Comparison of ENCODE assay signal across 8 cellular contexts in the genomic region with DNA sequence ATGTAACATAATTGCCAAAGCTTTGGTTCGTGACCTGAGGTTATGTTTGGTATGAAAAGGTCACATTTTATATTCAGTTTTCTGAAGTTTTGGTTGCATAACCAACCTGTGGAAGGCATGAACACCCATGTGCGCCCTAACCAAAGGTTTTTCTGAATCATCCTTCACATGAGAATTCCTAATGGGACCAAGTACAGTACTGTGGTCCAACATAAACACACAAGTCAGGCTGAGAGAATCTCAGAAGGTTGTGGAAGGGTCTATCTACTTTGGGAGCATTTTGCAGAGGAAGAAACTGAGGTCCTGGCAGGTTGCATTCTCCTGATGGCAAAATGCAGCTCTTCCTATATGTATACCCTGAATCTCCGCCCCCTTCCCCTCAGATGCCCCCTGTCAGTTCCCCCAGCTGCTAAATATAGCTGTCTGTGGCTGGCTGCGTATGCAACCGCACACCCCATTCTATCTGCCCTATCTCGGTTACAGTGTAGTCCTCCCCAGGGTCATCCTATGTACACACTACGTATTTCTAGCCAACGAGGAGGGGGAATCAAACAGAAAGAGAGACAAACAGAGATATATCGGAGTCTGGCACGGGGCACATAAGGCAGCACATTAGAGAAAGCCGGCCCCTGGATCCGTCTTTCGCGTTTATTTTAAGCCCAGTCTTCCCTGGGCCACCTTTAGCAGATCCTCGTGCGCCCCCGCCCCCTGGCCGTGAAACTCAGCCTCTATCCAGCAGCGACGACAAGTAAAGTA. TPM values are rescaled to one million over a fixed set of nuclear protein-coding genes. Genes with fewer than 3 reads are reported as not detected.
DNase-seq lines count a peak whose midpoint lies in the region; ATAC-seq and TF ChIP-seq lines count a peak whose summit lies in the region.

No MANE protein-coding gene starts in this region.

- CTCF ChIA-PET in mammary epithelial cell (lab: Charles Lee; ENCODE audit: low non-redundant PET), result no interaction called here

- peaks cover 38% of the 10 kb centered on the region for H3K27me3 Mint-ChIP-seq in activated T-cell treated with anti-CD3 and anti-CD28 coated beads, Interleukin-2, amount 50 U/mL, for 4 hours (ENCODE audit: low read depth)

- dilution Hi-C loops in mammary epithelial cell (cut with HindIII; ENCODE audit: low sequenced_read_pairs), result no loop called here

- H2AFZ ChIP-seq in mammary epithelial cell (ENCODE audit: low read depth, low read length), result peak overlapping the region; percentile 57

- no peaks in the 10 kb centered on the region for H3K79me1 ChIP-seq in mesendoderm (ENCODE audit: low read length)

- in situ Hi-C loops in mammary epithelial cell (cut with MboI; ENCODE audit: low sequenced_read_pairs in 2 of 2), result no loop called here

- DNase-seq in activated T-cell treated with anti-CD3 and anti-CD28 coated beads, Interleukin-2, amount 50 U/mL, for 4 hours, result no peak
- DNase-seq in activated T-cell treated with anti-CD3 and anti-CD28 coated beads, Interleukin-2, amount 50 U/mL, for 1 hour, result no peak
- DNase-seq in mammary epithelial cell (no peak), mesendoderm (no peak), ureter (ENCODE audit: low spot score) (peak; percentile 51), BE2C (no peak)

- H2BK15ac ChIP-seq in mesendoderm (replicated peaks; ENCODE audit: low read depth), result no peak overlapping the region

- 51% methylated on average over 15 of the region's 20 CpGs for WGBS in mammary epithelial cell (ENCODE audit: low coverage, missing lambda C conversion rate)
- no CpG with 5 or more reads among the region's 20 CpGs for WGBS in mesendoderm (ENCODE audit: extremely low coverage, insufficient coverage, low lambda C conversion rate)

- H4K5ac ChIP-seq in mesendoderm (ENCODE audit: low read length), result no peak overlapping the region

- peak overlapping the region; percentile 88 for H3K4me2 ChIP-seq in mammary epithelial cell (ENCODE audit: insufficient read depth, low read depth, low read length)
- peak overlapping the region; percentile 67 for H3K4me2 ChIP-seq in mesendoderm (ENCODE audit: low read length)

- no peak overlapping the region for H3K4ac ChIP-seq in mesendoderm (ENCODE audit: low read depth, low read length)

- H3K9me3 ChIP-seq in mammary epithelial cell (replicated peaks; ENCODE audit: insufficient read depth, low read length), result no peaks in the 10 kb centered on the region
- no peaks in the 10 kb centered on the region for H3K9me3 ChIP-seq in BE2C

- no peak overlapping the region for H2BK120ac ChIP-seq in mesendoderm (ENCODE audit: low read depth, low read length)

- no peaks in the 10 kb centered on the region for H4K20me1 ChIP-seq in mammary epithelial cell (ENCODE audit: insufficient read depth, low read length)

- no peak overlapping the region for H4K8ac ChIP-seq in mesendoderm (ENCODE audit: low read depth, low read length)

- no peak overlapping the region for H3K23ac ChIP-seq in mesendoderm (ENCODE audit: low read length)

- no peak overlapping the region for H3K56ac ChIP-seq in mesendoderm (ENCODE audit: low read length)

- peaks cover 11% of the 10 kb centered on the region for H3K4me1 Mint-ChIP-seq in activated T-cell treated with anti-CD3 and anti-CD28 coated beads, Interleukin-2, amount 50 U/mL, for 4 hours (ENCODE audit: low read depth)

- intact Hi-C loops in mammary epithelial cell (cut with micrococcal nuclease), result no loop called here

- H3K79me2 ChIP-seq in mammary epithelial cell (ENCODE audit: insufficient read depth, low read length) (no peaks in the 10 kb centered on the region), mesendoderm (ENCODE audit: control insufficient read depth, insufficient read depth, low read length) (no peaks in the 10 kb centered on the region)

- peaks cover 2% of the 10 kb centered on the region for H3K36me3 Mint-ChIP-seq in activated T-cell treated with anti-CD3 and anti-CD28 coated beads, Interleukin-2, amount 50 U/mL, for 4 hours (ENCODE audit: insufficient read depth)

- no peak overlapping the region for H3K18ac ChIP-seq in mesendoderm (ENCODE audit: low read length)

- H3K4me1 ChIP-seq in mammary epithelial cell (ENCODE audit: insufficient read depth, low read length) (peaks cover 14% of the 10 kb centered on the region), mesendoderm (ENCODE audit: control insufficient read depth, low read depth, low read length) (no peaks in the 10 kb centered on the region), BE2C (no peaks in the 10 kb centered on the region)

- no peak overlapping the region for H2BK5ac ChIP-seq in mesendoderm (ENCODE audit: low read length)

- peaks cover 4% of the 10 kb centered on the region for H3K9me3 Mint-ChIP-seq in activated T-cell treated with anti-CD3 and anti-CD28 coated beads, Interleukin-2, amount 50 U/mL, for 4 hours

- H3K36me3 ChIP-seq in mammary epithelial cell (ENCODE audit: insufficient read depth, low read length), result no peaks in the 10 kb centered on the region
- H3K36me3 ChIP-seq in mesendoderm (ENCODE audit: control insufficient read depth, insufficient read depth, low read length), result no peaks in the 10 kb centered on the region
- no peaks in the 10 kb centered on the region for H3K36me3 ChIP-seq in BE2C

- no peak overlapping the region for H3K9ac ChIP-seq in mammary epithelial cell (ENCODE audit: insufficient read depth, low read length)
- H3K9ac ChIP-seq in mesendoderm (ENCODE audit: low read length), result no peak overlapping the region

- no TSS peak for BruUV-seq in mammary epithelial cell (replicated peaks; lab: Mats Ljungman, UMichigan)

- H2AK5ac ChIP-seq in mesendoderm (ENCODE audit: low read length), result no peak overlapping the region

- ATAC-seq in activated T-cell treated with anti-CD3 and anti-CD28 coated beads, Interleukin-2, amount 50 U/mL, for 4 hours, result peak in 1 of 2 donors; percentile 6
- no peak for ATAC-seq in HG03196 (IDR thresholded peaks at IDR 0.05; ENCODE audit: unreplicated experiment)
- no peak for ATAC-seq in HG03571 (IDR thresholded peaks at IDR 0.05; ENCODE audit: unreplicated experiment)

- TF ChIP-seq CTCF in mammary epithelial cell (conservative IDR thresholded peaks at IDR 0.05 in 1 of 2, IDR thresholded peaks at IDR 0.05 in 1 of 2; ENCODE audit: extremely low read depth in 1 of 2, insufficient read depth in 1 of 2, low read depth in 1 of 2, low read length in 2 of 2) (no peak), BE2C (IDR thresholded peaks at IDR 0.05; ENCODE audit: low read depth, low read length) (no peak)

- H3K4me3 ChIP-seq in mammary epithelial cell (replicated peaks in 1 of 3; ENCODE audit: insufficient read depth in 1 of 3, low read depth in 2 of 3, low read length in 3 of 3), result no peak overlapping the region
- no peak overlapping the region for H3K4me3 ChIP-seq in mesendoderm (ENCODE audit: low read length)
- H3K4me3 ChIP-seq in BE2C (ENCODE audit: low read depth, low read length), result no peak overlapping the region

- H3K27ac ChIP-seq in mammary epithelial cell (ENCODE audit: insufficient read depth, low read depth, low read length), result no peak overlapping the region
- H3K27ac ChIP-seq in mesendoderm (ENCODE audit: low read depth, low read length), result no peak overlapping the region

- peak overlapping the region; percentile 63 for H3K4me3 Mint-ChIP-seq in activated T-cell treated with anti-CD3 and anti-CD28 coated beads, Interleukin-2, amount 50 U/mL, for 4 hours

- peaks cover 13% of the 10 kb centered on the region for H3K27me3 ChIP-seq in mammary epithelial cell (ENCODE audit: insufficient read depth, low read length)
- peaks cover 33% of the 10 kb centered on the region for H3K27me3 ChIP-seq in mesendoderm (ENCODE audit: insufficient read depth, low read length, poor library complexity)
- H3K27me3 ChIP-seq in BE2C, result peaks cover 64% of the 10 kb centered on the region

RNA-seq across cellular contexts. Expression of gene ESR1, which starts 0.5 kb away (rescaled TPM):
- under 1 TPM; 0.13 to 0.68 (median 0.54) TPM for total RNA-seq in activated T-cell treated with anti-CD3 and anti-CD28 coated beads, Interleukin-2, amount 50 U/mL, for 4 hours
- under 1 TPM; 0.33 to 0.38 TPM for total RNA-seq in mammary epithelial cell
- polyA plus RNA-seq in mammary epithelial cell, result 0.44 TPM
- not detected for polyA minus RNA-seq in mammary epithelial cell
- under 0.01 TPM for polyA plus RNA-seq in mesendoderm (2013, experiment 1 of 2)
- polyA plus RNA-seq in mesendoderm (2013, experiment 2 of 2), result not detected
- total RNA-seq in ureter, result 9.6 TPM
- 1.7 TPM for polyA plus RNA-seq in BE2C (2012; ENCODE audit: insufficient read depth, insufficient read length, low read depth)
